ENCODE assay signal across 7 cellular contexts in the genomic region with DNA sequence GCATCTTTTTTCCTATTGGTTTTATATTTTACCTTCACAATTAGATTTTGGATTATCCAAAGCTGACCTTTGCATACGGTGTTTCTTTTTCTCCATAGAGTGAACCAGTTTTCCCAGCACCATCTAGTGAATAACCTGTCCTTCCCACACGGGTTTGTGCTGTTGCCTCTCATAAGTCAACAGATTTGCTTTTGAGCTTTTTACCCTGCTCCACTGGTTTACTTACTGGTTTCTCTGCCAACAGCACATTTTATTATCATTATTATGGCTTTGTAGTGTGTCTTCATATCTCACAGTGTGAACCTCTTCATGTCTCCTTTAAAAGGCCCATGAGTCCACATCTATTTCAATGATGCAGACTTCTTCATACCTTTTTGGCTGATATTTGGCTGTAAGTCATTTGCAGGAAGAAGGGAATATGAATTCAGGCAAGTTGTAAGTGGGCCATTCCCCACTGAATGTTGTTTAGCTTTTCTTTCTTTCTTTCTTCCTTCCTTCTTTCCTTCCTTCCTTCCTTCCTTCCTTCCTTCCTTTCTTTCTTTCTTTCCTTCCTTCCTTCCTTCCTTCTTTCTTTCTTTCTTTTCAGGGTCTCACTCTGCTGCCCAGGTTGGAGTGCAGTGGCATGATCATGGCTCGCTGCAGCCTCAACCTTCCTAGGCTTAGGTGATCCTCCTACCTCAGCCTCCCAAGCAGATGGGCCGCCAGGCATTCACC.
"Had no signal": no experiment of that assay in that cellular context is flagged by ENCODE, and none has a peak within 500 bp of the region (broad histone marks: within the 10 kb centered on the region; RNA-seq: fewer than 3 reads in every experiment).

No MANE protein-coding gene starts in this region.

- H3K27ac ChIP-seq: GM23248 had no signal

- H2AFZ ChIP-seq: GM23248 had no signal

- H3K9ac ChIP-seq: GM23248 had no signal

- FAIRE-seq: HTR-8/SVneo, K562 had no signal

- H3K4me1 ChIP-seq: HAP-1 had no signal

- H3K4me3 ChIP-seq: GM23248, HAP-1, K562 had no signal

- H3K9me3 ChIP-seq: HAP-1 had no signal

- H3K36me3 ChIP-seq: HAP-1 had no signal

- DNase-seq: GM23248, GOT3, H7, IMR-90 had no signal
